ENCODE assay signal across 1 cellular context in genomic region chr12:124938606-124939427, GRCh38.
TF ChIP-seq lines count a peak whose summit lies in the region.

No MANE protein-coding gene starts in this region.

TF ChIP-seq in HepG2, 621 proteins besides CTCF, POLR2A, EP300 and RAD21 (continued from another document and continues in another):
- TF ChIP-seq, protein P1, sequence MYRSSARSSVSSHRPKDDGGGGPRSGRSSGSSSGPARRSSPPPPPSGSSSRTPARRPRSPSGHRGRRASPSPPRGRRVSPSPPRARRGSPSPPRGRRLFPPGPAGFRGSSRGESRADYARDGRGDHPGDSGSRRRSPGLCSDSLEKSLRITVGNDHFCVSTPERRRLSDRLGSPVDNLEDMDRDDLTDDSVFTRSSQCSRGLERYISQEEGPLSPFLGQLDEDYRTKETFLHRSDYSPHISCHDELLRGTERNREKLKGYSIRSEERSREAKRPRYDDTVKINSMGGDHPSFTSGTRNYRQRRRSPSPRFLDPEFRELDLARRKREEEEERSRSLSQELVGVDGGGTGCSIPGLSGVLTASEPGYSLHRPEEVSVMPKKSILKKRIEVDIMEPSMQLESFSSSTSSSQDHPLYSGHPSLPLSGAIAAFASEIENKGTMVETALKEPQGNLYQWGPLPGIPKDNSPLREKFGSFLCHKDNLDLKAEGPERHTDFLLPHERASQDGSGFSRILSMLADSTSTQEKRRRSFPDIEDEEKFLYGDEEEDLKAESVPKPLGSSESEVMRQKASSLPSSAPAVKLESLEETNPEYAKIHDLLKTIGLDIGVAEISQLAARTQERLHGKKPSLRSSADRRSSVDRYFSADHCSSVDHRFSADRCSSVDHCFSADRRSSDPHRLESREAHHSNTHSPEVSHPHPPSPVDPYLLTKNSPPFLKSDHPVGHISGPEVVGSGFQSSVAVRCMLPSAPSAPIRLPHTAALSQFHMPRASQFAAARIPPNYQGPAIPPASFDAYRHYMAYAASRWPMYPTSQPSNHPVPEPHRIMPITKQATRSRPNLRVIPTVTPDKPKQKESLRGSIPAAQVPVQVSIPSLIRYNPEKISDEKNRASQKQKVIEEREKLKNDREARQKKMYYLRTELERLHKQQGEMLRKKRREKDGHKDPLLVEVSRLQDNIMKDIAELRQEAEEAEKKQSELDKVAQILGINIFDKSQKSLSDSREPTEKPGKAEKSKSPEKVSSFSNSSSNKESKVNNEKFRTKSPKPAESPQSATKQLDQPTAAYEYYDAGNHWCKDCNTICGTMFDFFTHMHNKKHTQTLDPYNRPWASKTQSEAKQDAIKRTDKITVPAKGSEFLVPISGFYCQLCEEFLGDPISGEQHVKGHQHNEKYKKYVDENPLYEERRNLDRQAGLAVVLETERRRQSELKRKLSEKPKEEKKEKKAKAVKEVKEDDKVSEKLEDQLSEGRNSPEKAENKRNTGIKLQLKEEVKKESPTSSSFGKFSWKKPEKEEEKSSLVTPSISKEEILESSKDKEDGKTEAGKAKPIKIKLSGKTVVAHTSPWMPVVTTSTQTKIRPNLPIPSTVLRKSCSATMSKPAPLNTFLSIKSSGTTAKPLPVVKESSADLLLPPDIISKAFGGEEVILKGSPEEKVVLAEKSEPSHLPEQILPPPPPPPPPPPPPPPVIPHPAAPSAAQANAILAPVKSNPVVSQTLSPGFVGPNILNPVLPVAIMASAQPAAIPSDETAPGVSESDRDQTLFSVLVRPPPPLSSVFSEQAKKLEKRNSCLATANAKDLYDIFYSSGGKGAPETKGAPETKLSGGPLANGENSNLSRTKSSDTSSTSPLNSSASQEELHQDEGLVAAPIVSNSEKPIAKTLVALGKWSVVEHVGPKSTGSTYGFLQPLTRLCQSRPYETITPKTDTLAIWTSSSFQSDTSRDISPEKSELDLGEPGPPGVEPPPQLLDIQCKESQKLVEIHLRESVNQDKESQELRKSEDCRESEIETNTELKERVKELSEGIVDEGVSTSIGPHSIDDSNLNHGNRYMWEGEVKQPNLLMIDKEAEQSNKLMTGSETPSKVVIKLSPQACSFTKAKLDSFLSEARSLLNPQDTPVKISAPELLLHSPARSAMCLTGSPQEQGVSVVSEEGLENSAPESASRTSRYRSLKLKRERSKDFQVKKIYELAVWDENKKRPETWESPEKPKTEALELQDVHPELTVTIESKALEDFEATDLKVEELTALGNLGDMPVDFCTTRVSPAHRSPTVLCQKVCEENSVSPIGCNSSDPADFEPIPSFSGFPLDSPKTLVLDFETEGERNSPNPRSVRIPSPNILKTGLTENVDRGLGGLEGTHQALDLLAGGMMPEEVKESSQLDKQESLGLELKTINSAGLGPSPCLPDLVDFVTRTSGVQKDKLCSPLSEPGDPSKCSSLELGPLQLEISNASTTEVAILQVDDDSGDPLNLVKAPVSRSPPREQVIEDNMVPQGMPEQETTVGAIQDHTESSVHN (CRISPR knock-in tag; IDR thresholded peaks at IDR 0.05): 0 out of 2 replicates have a peak, but pooled peaks have one; percentile 12
- no peak for TF ChIP-seq HDAC6 (IDR thresholded peaks at IDR 0.05; ENCODE audit: low read depth, low read length)
- no peak for TF ChIP-seq FIP1L1 (IDR thresholded peaks at IDR 0.05; ENCODE audit: borderline replicate concordance, insufficient read depth, low read depth, low read length)
- no peak for TF ChIP-seq NPAS2 (CRISPR knock-in tag; IDR thresholded peaks at IDR 0.05; ENCODE audit: borderline replicate concordance)
- TF ChIP-seq ZBTB37 (CRISPR knock-in tag; IDR thresholded peaks at IDR 0.05): no peak
- TF ChIP-seq, protein P2, sequence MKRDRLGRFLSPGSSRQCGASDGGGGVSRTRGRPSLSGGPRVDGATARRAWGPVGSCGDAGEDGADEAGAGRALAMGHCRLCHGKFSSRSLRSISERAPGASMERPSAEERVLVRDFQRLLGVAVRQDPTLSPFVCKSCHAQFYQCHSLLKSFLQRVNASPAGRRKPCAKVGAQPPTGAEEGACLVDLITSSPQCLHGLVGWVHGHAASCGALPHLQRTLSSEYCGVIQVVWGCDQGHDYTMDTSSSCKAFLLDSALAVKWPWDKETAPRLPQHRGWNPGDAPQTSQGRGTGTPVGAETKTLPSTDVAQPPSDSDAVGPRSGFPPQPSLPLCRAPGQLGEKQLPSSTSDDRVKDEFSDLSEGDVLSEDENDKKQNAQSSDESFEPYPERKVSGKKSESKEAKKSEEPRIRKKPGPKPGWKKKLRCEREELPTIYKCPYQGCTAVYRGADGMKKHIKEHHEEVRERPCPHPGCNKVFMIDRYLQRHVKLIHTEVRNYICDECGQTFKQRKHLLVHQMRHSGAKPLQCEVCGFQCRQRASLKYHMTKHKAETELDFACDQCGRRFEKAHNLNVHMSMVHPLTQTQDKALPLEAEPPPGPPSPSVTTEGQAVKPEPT (CRISPR knock-in tag; IDR thresholded peaks at IDR 0.05; ENCODE audit: low read depth): no peak
- no peak for TF ChIP-seq NR2C2 (CRISPR knock-in tag; IDR thresholded peaks at IDR 0.05; ENCODE audit: borderline replicate concordance)
- TF ChIP-seq RBM22 (optimal IDR thresholded peaks at IDR 0.05; ENCODE audit: low read length): no peak
- TF ChIP-seq ZNF7 (CRISPR knock-in tag; IDR thresholded peaks at IDR 0.05): no peak
- no peak; the same call in 1 of the 2 replicates for TF ChIP-seq PLSCR1 (CRISPR knock-in tag; IDR thresholded peaks at IDR 0.05; ENCODE audit: borderline replicate concordance)
- TF ChIP-seq ZNF570 (CRISPR knock-in tag; IDR thresholded peaks at IDR 0.05; ENCODE audit: borderline replicate concordance): no peak
- TF ChIP-seq, protein P3, sequence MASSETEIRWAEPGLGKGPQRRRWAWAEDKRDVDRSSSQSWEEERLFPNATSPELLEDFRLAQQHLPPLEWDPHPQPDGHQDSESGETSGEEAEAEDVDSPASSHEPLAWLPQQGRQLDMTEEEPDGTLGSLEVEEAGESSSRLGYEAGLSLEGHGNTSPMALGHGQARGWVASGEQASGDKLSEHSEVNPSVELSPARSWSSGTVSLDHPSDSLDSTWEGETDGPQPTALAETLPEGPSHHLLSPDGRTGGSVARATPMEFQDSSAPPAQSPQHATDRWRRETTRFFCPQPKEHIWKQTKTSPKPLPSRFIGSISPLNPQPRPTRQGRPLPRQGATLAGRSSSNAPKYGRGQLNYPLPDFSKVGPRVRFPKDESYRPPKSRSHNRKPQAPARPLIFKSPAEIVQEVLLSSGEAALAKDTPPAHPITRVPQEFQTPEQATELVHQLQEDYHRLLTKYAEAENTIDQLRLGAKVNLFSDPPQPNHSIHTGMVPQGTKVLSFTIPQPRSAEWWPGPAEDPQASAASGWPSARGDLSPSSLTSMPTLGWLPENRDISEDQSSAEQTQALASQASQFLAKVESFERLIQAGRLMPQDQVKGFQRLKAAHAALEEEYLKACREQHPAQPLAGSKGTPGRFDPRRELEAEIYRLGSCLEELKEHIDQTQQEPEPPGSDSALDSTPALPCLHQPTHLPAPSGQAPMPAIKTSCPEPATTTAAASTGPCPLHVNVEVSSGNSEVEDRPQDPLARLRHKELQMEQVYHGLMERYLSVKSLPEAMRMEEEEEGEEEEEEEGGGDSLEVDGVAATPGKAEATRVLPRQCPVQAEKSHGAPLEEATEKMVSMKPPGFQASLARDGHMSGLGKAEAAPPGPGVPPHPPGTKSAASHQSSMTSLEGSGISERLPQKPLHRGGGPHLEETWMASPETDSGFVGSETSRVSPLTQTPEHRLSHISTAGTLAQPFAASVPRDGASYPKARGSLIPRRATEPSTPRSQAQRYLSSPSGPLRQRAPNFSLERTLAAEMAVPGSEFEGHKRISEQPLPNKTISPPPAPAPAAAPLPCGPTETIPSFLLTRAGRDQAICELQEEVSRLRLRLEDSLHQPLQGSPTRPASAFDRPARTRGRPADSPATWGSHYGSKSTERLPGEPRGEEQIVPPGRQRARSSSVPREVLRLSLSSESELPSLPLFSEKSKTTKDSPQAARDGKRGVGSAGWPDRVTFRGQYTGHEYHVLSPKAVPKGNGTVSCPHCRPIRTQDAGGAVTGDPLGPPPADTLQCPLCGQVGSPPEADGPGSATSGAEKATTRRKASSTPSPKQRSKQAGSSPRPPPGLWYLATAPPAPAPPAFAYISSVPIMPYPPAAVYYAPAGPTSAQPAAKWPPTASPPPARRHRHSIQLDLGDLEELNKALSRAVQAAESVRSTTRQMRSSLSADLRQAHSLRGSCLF (CRISPR knock-in tag; IDR thresholded peaks at IDR 0.05; ENCODE audit: borderline replicate concordance): no peak
- no peak for TF ChIP-seq ZBTB38 (CRISPR knock-in tag; IDR thresholded peaks at IDR 0.05)
- no peak for TF ChIP-seq AGO2 (optimal IDR thresholded peaks at IDR 0.05; ENCODE audit: low read depth, low read length)
- no peak for TF ChIP-seq CBX2 (IDR thresholded peaks at IDR 0.05; ENCODE audit: low read depth, low read length)
- TF ChIP-seq CBX2 (CRISPR knock-in tag; IDR thresholded peaks at IDR 0.05; ENCODE audit: low read depth): no peak
- no peak for TF ChIP-seq ZNF772 (CRISPR knock-in tag; IDR thresholded peaks at IDR 0.05)
- no peak for TF ChIP-seq YEATS2 (CRISPR knock-in tag; IDR thresholded peaks at IDR 0.05; ENCODE audit: borderline replicate concordance)
- no peak for TF ChIP-seq ZEB1 (IDR thresholded peaks at IDR 0.05; ENCODE audit: insufficient replicate concordance, low read depth)
- TF ChIP-seq ZNF432 (CRISPR knock-in tag; IDR thresholded peaks at IDR 0.05; ENCODE audit: borderline replicate concordance): no peak
- TF ChIP-seq RELA (CRISPR knock-in tag; IDR thresholded peaks at IDR 0.05): no peak
- no peak; the same call in 1 of the 2 replicates for TF ChIP-seq ZNF878 (CRISPR knock-in tag; IDR thresholded peaks at IDR 0.05)
- no peak for TF ChIP-seq ZFP82 (CRISPR knock-in tag; IDR thresholded peaks at IDR 0.05; ENCODE audit: borderline replicate concordance)
- no peak for TF ChIP-seq ZNF782 (CRISPR knock-in tag; IDR thresholded peaks at IDR 0.05; ENCODE audit: borderline replicate concordance)
- TF ChIP-seq, protein P4, sequence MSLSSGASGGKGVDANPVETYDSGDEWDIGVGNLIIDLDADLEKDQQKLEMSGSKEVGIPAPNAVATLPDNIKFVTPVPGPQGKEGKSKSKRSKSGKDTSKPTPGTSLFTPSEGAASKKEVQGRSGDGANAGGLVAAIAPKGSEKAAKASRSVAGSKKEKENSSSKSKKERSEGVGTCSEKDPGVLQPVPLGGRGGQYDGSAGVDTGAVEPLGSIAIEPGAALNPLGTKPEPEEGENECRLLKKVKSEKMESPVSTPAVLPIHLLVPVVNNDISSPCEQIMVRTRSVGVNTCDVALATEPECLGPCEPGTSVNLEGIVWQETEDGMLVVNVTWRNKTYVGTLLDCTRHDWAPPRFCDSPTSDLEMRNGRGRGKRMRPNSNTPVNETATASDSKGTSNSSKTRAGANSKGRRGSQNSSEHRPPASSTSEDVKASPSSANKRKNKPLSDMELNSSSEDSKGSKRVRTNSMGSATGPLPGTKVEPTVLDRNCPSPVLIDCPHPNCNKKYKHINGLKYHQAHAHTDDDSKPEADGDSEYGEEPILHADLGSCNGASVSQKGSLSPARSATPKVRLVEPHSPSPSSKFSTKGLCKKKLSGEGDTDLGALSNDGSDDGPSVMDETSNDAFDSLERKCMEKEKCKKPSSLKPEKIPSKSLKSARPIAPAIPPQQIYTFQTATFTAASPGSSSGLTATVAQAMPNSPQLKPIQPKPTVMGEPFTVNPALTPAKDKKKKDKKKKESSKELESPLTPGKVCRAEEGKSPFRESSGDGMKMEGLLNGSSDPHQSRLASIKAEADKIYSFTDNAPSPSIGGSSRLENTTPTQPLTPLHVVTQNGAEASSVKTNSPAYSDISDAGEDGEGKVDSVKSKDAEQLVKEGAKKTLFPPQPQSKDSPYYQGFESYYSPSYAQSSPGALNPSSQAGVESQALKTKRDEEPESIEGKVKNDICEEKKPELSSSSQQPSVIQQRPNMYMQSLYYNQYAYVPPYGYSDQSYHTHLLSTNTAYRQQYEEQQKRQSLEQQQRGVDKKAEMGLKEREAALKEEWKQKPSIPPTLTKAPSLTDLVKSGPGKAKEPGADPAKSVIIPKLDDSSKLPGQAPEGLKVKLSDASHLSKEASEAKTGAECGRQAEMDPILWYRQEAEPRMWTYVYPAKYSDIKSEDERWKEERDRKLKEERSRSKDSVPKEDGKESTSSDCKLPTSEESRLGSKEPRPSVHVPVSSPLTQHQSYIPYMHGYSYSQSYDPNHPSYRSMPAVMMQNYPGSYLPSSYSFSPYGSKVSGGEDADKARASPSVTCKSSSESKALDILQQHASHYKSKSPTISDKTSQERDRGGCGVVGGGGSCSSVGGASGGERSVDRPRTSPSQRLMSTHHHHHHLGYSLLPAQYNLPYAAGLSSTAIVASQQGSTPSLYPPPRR (CRISPR knock-in tag; IDR thresholded peaks at IDR 0.05; ENCODE audit: borderline replicate concordance): no peak
- no peak for TF ChIP-seq ZNF672 (CRISPR knock-in tag; IDR thresholded peaks at IDR 0.05)
- no peak for TF ChIP-seq ATM (IDR thresholded peaks at IDR 0.05; ENCODE audit: borderline replicate concordance)
- no peak for TF ChIP-seq MED8 (CRISPR knock-in tag; IDR thresholded peaks at IDR 0.05; ENCODE audit: insufficient replicate concordance)
- TF ChIP-seq, protein P5, sequence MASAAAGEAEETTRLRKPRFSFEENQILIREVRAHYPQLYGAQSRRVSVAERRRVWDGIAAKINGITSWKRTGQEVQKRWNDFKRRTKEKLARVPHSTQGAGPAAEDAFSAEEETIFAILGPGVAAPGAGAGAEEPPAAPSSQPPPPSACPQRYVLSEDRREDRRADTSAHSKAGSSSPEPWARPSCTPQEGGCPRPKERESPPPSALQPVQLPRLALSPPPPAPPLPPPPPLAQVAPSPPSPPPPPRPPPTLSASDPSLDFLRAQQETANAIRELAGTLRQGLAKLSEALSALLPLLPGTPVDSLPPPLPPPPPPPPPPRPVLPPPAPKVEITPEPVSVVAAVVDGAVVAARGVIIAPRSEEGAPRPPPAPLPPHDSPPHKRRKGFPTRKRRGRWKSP (CRISPR knock-in tag; IDR thresholded peaks at IDR 0.05): no peak
- TF ChIP-seq DR1 (CRISPR knock-in tag; IDR thresholded peaks at IDR 0.05): no peak
- TF ChIP-seq, protein P6, sequence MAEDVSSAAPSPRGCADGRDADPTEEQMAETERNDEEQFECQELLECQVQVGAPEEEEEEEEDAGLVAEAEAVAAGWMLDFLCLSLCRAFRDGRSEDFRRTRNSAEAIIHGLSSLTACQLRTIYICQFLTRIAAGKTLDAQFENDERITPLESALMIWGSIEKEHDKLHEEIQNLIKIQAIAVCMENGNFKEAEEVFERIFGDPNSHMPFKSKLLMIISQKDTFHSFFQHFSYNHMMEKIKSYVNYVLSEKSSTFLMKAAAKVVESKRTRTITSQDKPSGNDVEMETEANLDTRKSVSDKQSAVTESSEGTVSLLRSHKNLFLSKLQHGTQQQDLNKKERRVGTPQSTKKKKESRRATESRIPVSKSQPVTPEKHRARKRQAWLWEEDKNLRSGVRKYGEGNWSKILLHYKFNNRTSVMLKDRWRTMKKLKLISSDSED (CRISPR knock-in tag; IDR thresholded peaks at IDR 0.05): no peak
- no peak for TF ChIP-seq ETV5 (CRISPR knock-in tag; IDR thresholded peaks at IDR 0.05; ENCODE audit: borderline replicate concordance)
